In genomic region chr20:56411759-56412472, GRCh38 we compare ENCODE assay signal across 9 cellular contexts. TPM values are rescaled to one million over a fixed set of nuclear protein-coding genes. Genes with fewer than 3 reads are reported as not detected.
DNase-seq lines count a peak whose midpoint lies in the region; ATAC-seq and TF ChIP-seq lines count a peak whose summit lies in the region.
"Had no signal": no experiment of that assay in that cellular context is flagged by ENCODE, and none has a peak within 500 bp of the region (broad histone marks: within the 10 kb centered on the region; RNA-seq: fewer than 3 reads in every experiment).

Gene CASS4 (plus strand): TSS chr20:56412260. CDS start chr20:56412459, 199 bp downstream.

- H3K27me3 ChIP-seq in testis: no peaks in the 10 kb centered on the region
- H3K27me3 ChIP-seq in endodermal cell (ENCODE audit: control insufficient read depth, insufficient read depth, low read length, poor library complexity, severe bottlenecking): no peaks in the 10 kb centered on the region

- DNase-seq in kidney glomerular epithelial cell (lab: John Stamatoyannopoulos, UW): peak; percentile 72
- DNase-seq in testis: no peak
- no peak for DNase-seq in endodermal cell

- no peaks in the 10 kb centered on the region for H3K9me3 ChIP-seq in testis
- H3K9me3 ChIP-seq in endodermal cell (ENCODE audit: control insufficient read depth, low read length): no peaks in the 10 kb centered on the region

- TF ChIP-seq CTCF in testis (IDR thresholded peaks at IDR 0.05) (no peak), endodermal cell (conservative IDR thresholded peaks at IDR 0.05) (no peak)

- 47 to 52% methylated on average over 10 of the region's 10 CpGs for WGBS in testis, 2 donors
- WGBS in endodermal cell (ENCODE audit: insufficient coverage in 1 of 2, insufficient read length in 1 of 2), 2 experiments: 88 to 90% methylated on average over 8 to 10 of the region's 10 CpGs

- H3K27me3 Mint-ChIP-seq in activated naive CD8-positive, alpha-beta T cell: no peaks in the 10 kb centered on the region
- H3K27me3 Mint-ChIP-seq in endodermal cell (ENCODE audit: insufficient read depth): no peaks in the 10 kb centered on the region

- no peak within 1 kb of the TSS for H3K9ac ChIP-seq in endodermal cell (ENCODE audit: extremely low read depth, low read length, poor library complexity, severe bottlenecking)

- no peaks in the 10 kb centered on the region for H3K36me3 ChIP-seq in testis (ENCODE audit: low read depth, missing control alignments)
- H3K36me3 ChIP-seq in endodermal cell (ENCODE audit: control insufficient read depth, insufficient read depth, low read length): peaks cover 11% of the 10 kb centered on the region

- H3K27ac ChIP-seq in testis (peak within 1 kb of the TSS; percentile 13 to 52), endodermal cell (ENCODE audit: low read depth, low read length) (no peak within 1 kb of the TSS)
- H3K27ac ChIP-seq: SK-N-MC had no signal

- no peak within 1 kb of the TSS for H3K4me3 ChIP-seq in testis
- H3K4me3 ChIP-seq in endodermal cell (ENCODE audit: low read length): no peak within 1 kb of the TSS
- H3K4me3 ChIP-seq: SK-N-MC had no signal

- peaks cover 13% of the 10 kb centered on the region for H3K4me1 ChIP-seq in testis
- H3K4me1 ChIP-seq in endodermal cell (ENCODE audit: control insufficient read depth, insufficient read depth, low read length): no peaks in the 10 kb centered on the region

- H3K4me1 Mint-ChIP-seq in activated naive CD8-positive, alpha-beta T cell (ENCODE audit: low read depth): peaks cover 55% of the 10 kb centered on the region
- no peaks in the 10 kb centered on the region for H3K4me1 Mint-ChIP-seq in endodermal cell

- H3K36me3 Mint-ChIP-seq in activated naive CD8-positive, alpha-beta T cell: peaks cover 5% of the 10 kb centered on the region
- peaks cover 24% of the 10 kb centered on the region for H3K36me3 Mint-ChIP-seq in endodermal cell (ENCODE audit: low read depth)

- TF ChIP-seq POLR2A in testis (IDR thresholded peaks at IDR 0.05): no peak

- intact Hi-C loops in testis (cut with DNase I; ENCODE audit: low total_unique reads): no loop called here

- peak within 1 kb of the TSS; percentile 89 for H3K4me3 Mint-ChIP-seq in activated naive CD8-positive, alpha-beta T cell
- H3K4me3 Mint-ChIP-seq in endodermal cell: no peak within 1 kb of the TSS

- peak within 1 kb of the TSS; percentile 96 for H3K27ac Mint-ChIP-seq in activated naive CD8-positive, alpha-beta T cell
- no peak within 1 kb of the TSS for H3K27ac Mint-ChIP-seq in endodermal cell

- ATAC-seq in GM19324 (IDR thresholded peaks at IDR 0.05; ENCODE audit: low FRiP score, unreplicated experiment) (peak; percentile 53), HG03460 (IDR thresholded peaks at IDR 0.05; ENCODE audit: unreplicated experiment) (peak; percentile 87), GM21529 (IDR thresholded peaks at IDR 0.05; ENCODE audit: unreplicated experiment) (no peak)

- no peaks in the 10 kb centered on the region for H3K9me3 Mint-ChIP-seq in activated naive CD8-positive, alpha-beta T cell (ENCODE audit: low read depth)
- no peaks in the 10 kb centered on the region for H3K9me3 Mint-ChIP-seq in endodermal cell

RNA-seq across cellular contexts. Expression of gene CASS4, which starts in this region (rescaled TPM):
- total RNA-seq in testis (1 to 10 TPM in 1 of 2 donors, under 1 TPM in 1; 0.79 to 1.8 TPM), endodermal cell (not detected)
- 0.92 TPM for polyA plus RNA-seq in testis (ENCODE audit: insufficient read depth, low read depth, low replicate concordance)
- polyA plus RNA-seq in endodermal cell (2013, experiment 1 of 2): 0.11 TPM
- polyA plus RNA-seq in endodermal cell (2013, experiment 2 of 2): 0.12 TPM
- total RNA-seq: pulmonary artery endothelial cell had no signal
